11 cellular contexts compared by ENCODE assay signal in genomic region chr1:206490643-206491421, GRCh38. TPM values are rescaled to one million over a fixed set of nuclear protein-coding genes. Genes with fewer than 3 reads are reported as not detected.
DNase-seq lines count a peak whose midpoint lies in the region; ATAC-seq and TF ChIP-seq lines count a peak whose summit lies in the region.
"Had no signal": no experiment of that assay in that cellular context is flagged by ENCODE, and none has a peak within 500 bp of the region (broad histone marks: within the 10 kb centered on the region; RNA-seq: fewer than 3 reads in every experiment).

No MANE protein-coding gene starts in this region.

- no peaks in the 10 kb centered on the region for H3K4me1 Mint-ChIP-seq in CD4-positive, CD25-positive, alpha-beta regulatory T cell

- H3K27me3 ChIP-seq in CD4-positive, CD25-positive, alpha-beta regulatory T cell (ENCODE audit: control insufficient read depth, insufficient read depth, low read length), result no peaks in the 10 kb centered on the region
- no peaks in the 10 kb centered on the region for H3K27me3 ChIP-seq in WERI-Rb-1 (ENCODE audit: insufficient read depth, low read depth, severe bottlenecking)

- H3K4me1 ChIP-seq in CD4-positive, CD25-positive, alpha-beta regulatory T cell (ENCODE audit: control insufficient read depth, insufficient read depth, low read length, poor library complexity, severe bottlenecking), result no peaks in the 10 kb centered on the region

- ATAC-seq in CD4-positive, CD25-positive, alpha-beta regulatory T cell (ENCODE audit: low read depth in 2 of 2), result no peak

- H3K27ac ChIP-seq in CD4-positive, CD25-positive, alpha-beta regulatory T cell (ENCODE audit: insufficient read depth, low read length, poor library complexity, severe bottlenecking), result no peak overlapping the region
- peak overlapping the region; percentile 29 for H3K27ac ChIP-seq in WERI-Rb-1
- H3K27ac ChIP-seq: VCaP had no signal

- H3K27ac Mint-ChIP-seq in CD4-positive, CD25-positive, alpha-beta regulatory T cell, result peak overlapping the region; percentile 32 to 86 (median 51)
- H3K27ac Mint-ChIP-seq: CD4-positive, alpha-beta T cell had no signal

- H3K27me3 Mint-ChIP-seq in CD4-positive, CD25-positive, alpha-beta regulatory T cell, result no peaks in the 10 kb centered on the region
- H3K27me3 Mint-ChIP-seq: CD4-positive, alpha-beta T cell had no signal

- DNase-seq in CD4-positive, CD25-positive, alpha-beta regulatory T cell, result no peak
- DNase-seq in HK-2 (ENCODE audit: unreplicated experiment) (peak; percentile 53), WERI-Rb-1 (peak; percentile 74), iris pigment epithelial cell (ENCODE audit: low read depth) (peak; percentile 92), cerebellar cortex (ENCODE audit: low spot score) (no peak), NCI-H524 treated with DMSO at 0.1 percent for 48 hours (lab: John Stamatoyannopoulos, UW) (no peak), NCI-H510A treated with DMSO at 0.1 percent for 48 hours (lab: John Stamatoyannopoulos, UW) (no peak), GOT3 (lab: John Stamatoyannopoulos, UW) (no peak)
- DNase-seq: cerebellar nuclear complex had no signal

- no peak for TF ChIP-seq CTCF in WERI-Rb-1 (IDR thresholded peaks at IDR 0.05; ENCODE audit: low read depth, low read length)

- peak overlapping the region in 1 of 4 donors; percentile 24 for H3K4me3 Mint-ChIP-seq in CD4-positive, CD25-positive, alpha-beta regulatory T cell
- H3K4me3 Mint-ChIP-seq: CD4-positive, alpha-beta T cell had no signal

- peaks cover 93% of the 10 kb centered on the region for H3K36me3 ChIP-seq in CD4-positive, CD25-positive, alpha-beta regulatory T cell (ENCODE audit: control insufficient read depth, insufficient read depth, low read length)
- no peaks in the 10 kb centered on the region for H3K36me3 ChIP-seq in WERI-Rb-1

- H3K36me3 Mint-ChIP-seq in CD4-positive, CD25-positive, alpha-beta regulatory T cell, result peaks cover 24% of the 10 kb centered on the region

- H3K9me3 ChIP-seq in CD4-positive, CD25-positive, alpha-beta regulatory T cell (ENCODE audit: control insufficient read depth in 2 of 2, low read length in 2 of 2), result no peaks in the 10 kb centered on the region
- no peaks in the 10 kb centered on the region for H3K9me3 ChIP-seq in WERI-Rb-1 (ENCODE audit: severe bottlenecking)

- H3K4me3 ChIP-seq in CD4-positive, CD25-positive, alpha-beta regulatory T cell (ENCODE audit: low read depth, low read length), result no peak overlapping the region
- peak overlapping the region; percentile 6 for H3K4me3 ChIP-seq in WERI-Rb-1 (ENCODE audit: low read depth, low read length)

- no peaks in the 10 kb centered on the region for H3K9me3 Mint-ChIP-seq in CD4-positive, CD25-positive, alpha-beta regulatory T cell
- H3K9me3 Mint-ChIP-seq: CD4-positive, alpha-beta T cell had no signal

RNA-seq across cellular contexts. Expression of gene RASSF5, which starts 16.5 kb away (rescaled TPM):
- total RNA-seq in CD4-positive, CD25-positive, alpha-beta regulatory T cell, result 158 TPM
- 100 to 1,000 TPM; 224 to 258 (median 231) TPM for polyA plus RNA-seq in CD4-positive, CD25-positive, alpha-beta regulatory T cell

RNA-seq across cellular contexts. Expression of gene IKBKE, which starts 20.6 kb away (rescaled TPM):
- 78.3 TPM for total RNA-seq in CD4-positive, CD25-positive, alpha-beta regulatory T cell
- 10 to 100 TPM; 55.3 to 87.4 (median 68.3) TPM for polyA plus RNA-seq in CD4-positive, CD25-positive, alpha-beta regulatory T cell

Comparison
In these comparisons a context has a peak if more than half of its experiments do, and no peak if none do; other contexts are left out.
1. DNase-seq: peak in HK-2 (single experiment), WERI-Rb-1 (single experiment) and iris pigment epithelial cell (single experiment); none in CD4-positive, CD25-positive, alpha-beta regulatory T cell (0 of 3), cerebellar cortex (single experiment), NCI-H524 treated with DMSO at 0.1 percent for 48 hours (single experiment), NCI-H510A treated with DMSO at 0.1 percent for 48 hours (single experiment) and GOT3 (single experiment).